Comparison of ENCODE assay signal across 8 cellular contexts in genomic region chr9:126613656-126614055, GRCh38. TPM values are rescaled to one million over a fixed set of nuclear protein-coding genes. Genes with fewer than 3 reads are reported as not detected.
DNase-seq lines count a peak whose midpoint lies in the region; ATAC-seq and TF ChIP-seq lines count a peak whose summit lies in the region.

TSS of gene LMX1B (plus strand) at chr9:126613928. CDS start at chr9:126614450, 522 bp downstream.

- DNase-seq in CD14-positive monocyte (ENCODE audit: low spot score) (no peak), T47D (ENCODE audit: low read depth in 1 of 2, low spot score in 1 of 2) (peak; percentile 92 to 98), lower leg skin (ENCODE audit: low spot score in 2 of 2) (no peak), HT-29 (ENCODE audit: low spot score) (no peak), mesenteric fat pad (ENCODE audit: low spot score) (no peak)
- no peak for DNase-seq in stimulated activated naive CD4-positive, alpha-beta T cell treated with Interleukin-2 at 50 U/mL for 16 hours (lab: John Stamatoyannopoulos, UW)

- in situ Hi-C loops in T47D (cut with HindIII; ENCODE audit: low pct_unique_long_range_greater_than_20kb, low sequenced_read_pairs): no loop called here

- H3K27ac Mint-ChIP-seq in CD14-positive monocyte: peak within 1 kb of the TSS in 1 of 7 donors; percentile 2

- no peak within 1 kb of the TSS for H3K27ac ChIP-seq in HUES64 (ENCODE audit: low read depth, low read length)

- peaks cover 31% of the 10 kb centered on the region for H3K4me1 Mint-ChIP-seq in CD14-positive monocyte

- peak within 1 kb of the TSS; percentile 64 to 87 for H3K4me3 Mint-ChIP-seq in CD14-positive monocyte

- WGBS in HUES64: under 1% methylated on average over 47 of the region's 59 CpGs
- WGBS in lower leg skin, 2 donors: 1% methylated on average over 33 to 37 of the region's 59 CpGs

- no peaks in the 10 kb centered on the region for H3K36me3 ChIP-seq in HUES64 (ENCODE audit: insufficient read depth, low read length)

- TF ChIP-seq POLR2A in lower leg skin (IDR thresholded peaks at IDR 0.05): no peak

- peaks cover 96% of the 10 kb centered on the region for H3K27me3 ChIP-seq in HUES64 (ENCODE audit: insufficient read depth, low read length)

- ATAC-seq in HG03045 (IDR thresholded peaks at IDR 0.05; ENCODE audit: unreplicated experiment): no peak

- H3K27me3 Mint-ChIP-seq in CD14-positive monocyte (ENCODE audit: low read depth in 3 of 3): peaks cover 85 to 94% (median 89%) of the 10 kb centered on the region in 3 donors

- peaks cover 0 to 34% (median 15%) of the 10 kb centered on the region in 7 donors for H3K9me3 Mint-ChIP-seq in CD14-positive monocyte

- TF ChIP-seq CTCF in CD14-positive monocyte (IDR thresholded peaks at IDR 0.05) (no peak), lower leg skin (IDR thresholded peaks at IDR 0.05) (no peak)

- no peak within 1 kb of the TSS for H3K9ac ChIP-seq in HUES64 (ENCODE audit: low read depth, low read length)

- H3K4me3 ChIP-seq in HUES64 (ENCODE audit: low read length) (peak within 1 kb of the TSS; percentile 43), lower leg skin (ENCODE audit: low read depth, poor library complexity, severe bottlenecking) (peak within 1 kb of the TSS; percentile 29)

- H3K36me3 Mint-ChIP-seq in CD14-positive monocyte: peaks cover 3% of the 10 kb centered on the region in 2 donors

- no peaks in the 10 kb centered on the region for H3K9me3 ChIP-seq in HUES64 (ENCODE audit: insufficient read depth, low read depth, low read length)

- peaks cover 38% of the 10 kb centered on the region for H3K4me1 ChIP-seq in HUES64 (ENCODE audit: insufficient read depth, low read length)

- intact Hi-C loops in CD14-positive monocyte (cut with micrococcal nuclease): loop anchor here in 1 of 2 donors (5.0 kb wide), 1 partner anchor 164 kb away; no protein-coding TSS in a partner anchor
- intact Hi-C loops in lower leg skin (cut with DNase I; ENCODE audit: low total_unique reads): loop anchor here (5.0 kb wide), 1 partner anchor 169 kb away; no protein-coding TSS in a partner anchor

RNA-seq across cellular contexts. Expression of gene LMX1B, which starts in this region (rescaled TPM):
- polyA plus RNA-seq in CD14-positive monocyte: not detected
- 1.1 TPM for polyA plus RNA-seq in HUES64 (2013, experiment 1 of 2)
- polyA plus RNA-seq in HUES64 (2013, experiment 2 of 2): 1.0 TPM
- total RNA-seq in lower leg skin (1 to 10 TPM; 3.2 to 6.9 (median 4.6) TPM), mesenteric fat pad (0.77 TPM)
- total RNA-seq in HT-29 (2014; rRNA removed; shearing (Covaris generic)): not detected in 2 replicates

Comparison
In these comparisons a context has a peak if more than half of its experiments do, and no peak if none do; other contexts are left out.
1. DNase-seq: peak in T47D (2 of 2); none in CD14-positive monocyte (single experiment), lower leg skin (0 of 2), HT-29 (single experiment), mesenteric fat pad (single experiment) and stimulated activated naive CD4-positive, alpha-beta T cell treated with Interleukin-2 at 50 U/mL for 16 hours (single experiment).